Comparison of ENCODE assay signal across 25 cellular contexts in genomic region chr6:3510617-3511016, GRCh38.
"Had no signal": no experiment of that assay in that cellular context is flagged by ENCODE, and none has a peak within 500 bp of the region (broad histone marks: within the 10 kb centered on the region; RNA-seq: fewer than 3 reads in every experiment).

No MANE protein-coding gene starts in this region.

- H3K4me3 Mint-ChIP-seq: activated T-helper 1 cell treated with anti-CD3 and anti-CD28 coated beads, Interleukin-12 subunit alpha, Interleukin-12 subunit beta, Interleukin-2, Interleukin-4 antibody, amounts not matched to agents 30 ng/mL and 10 ng/mL and 1 ng/mL, durations not matched to agents 14 hours and 24 hours and 36 hours; dendritic cell treated with granulocyte-macrophage colony-stimulating factor and Interleukin-4, amounts not matched to agents 40 ng/mL and 50 ng/mL, for 4 days; naive B cell; stimulated activated memory B cell treated with anti-CD40 and anti-IgM and Interleukin-4, amounts not matched to agents 10 μg/mL and 1 μg/mL and 100 μg/mL, for 72 hours; T-helper 17 cell had no signal

- H3K27ac Mint-ChIP-seq: activated naive CD4-positive, alpha-beta T cell treated with anti-CD3 and anti-CD28 coated beads, Interleukin-2, amount 50 U/mL, for 72 hours; activated T-helper 1 cell treated with anti-CD3 and anti-CD28 coated beads, Interleukin-12 subunit alpha, Interleukin-12 subunit beta, Interleukin-2, Interleukin-4 antibody, amounts not matched to agents 30 ng/mL and 10 ng/mL and 1 ng/mL, durations not matched to agents 14 hours and 24 hours and 36 hours; dendritic cell treated with granulocyte-macrophage colony-stimulating factor and Interleukin-4, amounts not matched to agents 40 ng/mL and 50 ng/mL, for 4 days; stimulated activated memory B cell treated with anti-CD40 and anti-IgM and Interleukin-4, amounts not matched to agents 10 μg/mL and 1 μg/mL and 100 μg/mL, for 72 hours; T-helper 17 cell had no signal

- H3K27me3 ChIP-seq: adrenal gland, ovary, sigmoid colon, testis, upper lobe of right lung had no signal

- H3K9me3 ChIP-seq: adrenal gland, mucosa of descending colon, ovary, sigmoid colon, spleen, testis, upper lobe of right lung had no signal

- H3K36me3 Mint-ChIP-seq: activated naive CD4-positive, alpha-beta T cell treated with anti-CD3 and anti-CD28 coated beads, Interleukin-2, amount 50 U/mL, for 72 hours; naive B cell; stimulated activated memory B cell treated with anti-CD40 and anti-IgM and Interleukin-4, amounts not matched to agents 10 μg/mL and 1 μg/mL and 100 μg/mL, for 72 hours had no signal

- H3K4me1 Mint-ChIP-seq: naive B cell; stimulated activated memory B cell treated with anti-CD40 and anti-IgM and Interleukin-4, amounts not matched to agents 10 μg/mL and 1 μg/mL and 100 μg/mL, for 72 hours had no signal

- H3K27ac ChIP-seq: adrenal gland, ovary, sigmoid colon, spleen, testis, upper lobe of right lung, WERI-Rb-1 had no signal

- H3K36me3 ChIP-seq: adrenal gland, ovary, sigmoid colon, spleen, upper lobe of right lung, WERI-Rb-1 had no signal

- H3K4me1 ChIP-seq: adrenal gland, sigmoid colon, testis, upper lobe of right lung had no signal

- DNase-seq: activated CD4-positive, alpha-beta T cell treated with anti-CD3 and anti-CD28 coated beads, Interleukin-2, amount 50 U/mL, for 4 hours; activated gamma-delta T cell treated with Interleukin-2 at 50 U/mL for 16 hours; activated T-cell treated with anti-CD3 and anti-CD28 coated beads for 4 hours; adrenal gland; cerebellar nuclear complex; effector memory CD4-positive, alpha-beta T cell; foreskin fibroblast; naive B cell; ovary; sigmoid colon; spleen; stimulated activated CD4-positive, alpha-beta T cell treated with anti-CD3 and anti-CD28 coated beads, Interleukin-4, amount 100 ng/mL, for 4 hours; T-helper 17 cell; testis; upper lobe of right lung had no signal

- H3K4me3 ChIP-seq: adrenal gland, lung, mucosa of descending colon, ovary, sigmoid colon, spleen, testis, upper lobe of right lung had no signal

- H3K9me3 Mint-ChIP-seq: activated naive CD4-positive, alpha-beta T cell treated with anti-CD3 and anti-CD28 coated beads, Interleukin-2, amount 50 U/mL, for 72 hours; activated T-helper 1 cell treated with anti-CD3 and anti-CD28 coated beads, Interleukin-12 subunit alpha, Interleukin-12 subunit beta, Interleukin-2, Interleukin-4 antibody, amounts not matched to agents 30 ng/mL and 10 ng/mL and 1 ng/mL, durations not matched to agents 14 hours and 24 hours and 36 hours; dendritic cell treated with granulocyte-macrophage colony-stimulating factor and Interleukin-4, amounts not matched to agents 40 ng/mL and 50 ng/mL, for 4 days; naive B cell; stimulated activated memory B cell treated with anti-CD40 and anti-IgM and Interleukin-4, amounts not matched to agents 10 μg/mL and 1 μg/mL and 100 μg/mL, for 72 hours had no signal

- ATAC-seq: T-helper 17 cell had no signal

- FAIRE-seq: bronchial epithelial cell, endothelial cell of umbilical vein, keratinocyte had no signal
